In genomic region chr20:31675828-31676533, GRCh38 we compare ENCODE assay signal across 9 cellular contexts. TPM values are rescaled to one million over a fixed set of nuclear protein-coding genes. Genes with fewer than 3 reads are reported as not detected.
A peak's percentile ranks its signal among the peaks of the same experiment; 100 is the strongest.
DNase-seq lines count a peak whose midpoint lies in the region; ATAC-seq and TF ChIP-seq lines count a peak whose summit lies in the region.
"Had no signal": no experiment of that assay in that cellular context is flagged by ENCODE, and none has a peak within 500 bp of the region (broad histone marks: within the 10 kb centered on the region; RNA-seq: fewer than 3 reads in every experiment).

No MANE protein-coding gene starts in this region.

- H3K27ac ChIP-seq in HL-60 (replicated peaks): peak overlapping the region; percentile 73
- peak overlapping the region; percentile 77 for H3K27ac ChIP-seq in effector memory CD4-positive, alpha-beta T cell (ENCODE audit: insufficient read depth, low read length, poor library complexity, severe bottlenecking)
- H3K27ac ChIP-seq in ovary: peak overlapping the region; percentile 16 to 61

- H3K4me3 Mint-ChIP-seq in type B pancreatic cell: no peak overlapping the region

- no peaks in the 10 kb centered on the region for H3K36me3 ChIP-seq in effector memory CD4-positive, alpha-beta T cell (ENCODE audit: control insufficient read depth, insufficient read depth, low read length)
- no peaks in the 10 kb centered on the region for H3K36me3 ChIP-seq in ovary

- H3K27me3 ChIP-seq in HL-60 (ENCODE audit: insufficient read depth, poor library complexity, severe bottlenecking) (no peaks in the 10 kb centered on the region), ovary (no peaks in the 10 kb centered on the region)
- no peaks in the 10 kb centered on the region for H3K27me3 ChIP-seq in effector memory CD4-positive, alpha-beta T cell (replicated peaks; ENCODE audit: control insufficient read depth, insufficient read depth, low read length, poor library complexity, severe bottlenecking)
- H3K27me3 ChIP-seq: pancreas had no signal

- H3K27ac Mint-ChIP-seq in type B pancreatic cell: peak overlapping the region; percentile 77

- no peak for ATAC-seq in HG03025 (IDR thresholded peaks at IDR 0.05; ENCODE audit: low FRiP score, unreplicated experiment)

- TF ChIP-seq CTCF in GM10266 (IDR thresholded peaks at IDR 0.05; ENCODE audit: control insufficient read depth, insufficient read depth, low read depth, missing control alignments) (no peak), HL-60 (IDR thresholded peaks at IDR 0.05; ENCODE audit: insufficient read depth, low read length) (no peak), ovary (IDR thresholded peaks at IDR 0.05) (no peak), type B pancreatic cell (conservative IDR thresholded peaks at IDR 0.05) (no peak)

- 22 to 31% (median 28%) methylated on average over 10 of the region's 10 CpGs for WGBS in ovary, 3 donors

- H3K4me1 ChIP-seq in effector memory CD4-positive, alpha-beta T cell (ENCODE audit: control insufficient read depth, insufficient read depth, low read length, poor library complexity, severe bottlenecking): peaks cover 72% of the 10 kb centered on the region
- peaks cover 40% of the 10 kb centered on the region for H3K4me1 ChIP-seq in ovary (ENCODE audit: insufficient read depth)

- DNase-seq in GM10266 (ENCODE audit: extremely low spot score): peak; percentile 50
- peak; percentile 52 to 77 for DNase-seq in HL-60 (ENCODE audit: low read depth in 1 of 2, low spot score in 1 of 2)
- DNase-seq in activated CD4-positive, alpha-beta T cell treated with anti-CD3 and anti-CD28 coated beads for 48 hours: peak; percentile 73
- peak; percentile 24 to 48 (median 25) for DNase-seq in effector memory CD4-positive, alpha-beta T cell
- DNase-seq in ovary: peak in 4 of 5 donors; percentile 35 to 52 (median 46)
- no peak for DNase-seq in type B pancreatic cell (ENCODE audit: extremely low spot score, unreplicated experiment)
- DNase-seq in NCI-H69 (lab: John Stamatoyannopoulos, UW): no peak
- DNase-seq: pancreas had no signal

- no peaks in the 10 kb centered on the region for H3K27me3 Mint-ChIP-seq in type B pancreatic cell

- H3K4me1 Mint-ChIP-seq in type B pancreatic cell (ENCODE audit: unreplicated experiment): peaks cover 54% of the 10 kb centered on the region

- no peak for TF ChIP-seq EP300 in ovary (IDR thresholded peaks at IDR 0.05)

- intact Hi-C loops in ovary (cut with DNase I): no loop called here

- H3K9me3 ChIP-seq in effector memory CD4-positive, alpha-beta T cell (ENCODE audit: control insufficient read depth, low read length): no peaks in the 10 kb centered on the region
- H3K9me3 ChIP-seq in ovary: no peaks in the 10 kb centered on the region
- H3K9me3 ChIP-seq: pancreas had no signal

- TF ChIP-seq POLR2A in ovary (IDR thresholded peaks at IDR 0.05): peak; percentile 14

- H3K4me3 ChIP-seq in HL-60 (replicated peaks; ENCODE audit: insufficient read depth, low read length) (peak overlapping the region; percentile 39), ovary (no peak overlapping the region)
- H3K4me3 ChIP-seq in effector memory CD4-positive, alpha-beta T cell (ENCODE audit: insufficient read depth, low read depth, low read length, poor library complexity, severe bottlenecking): peak overlapping the region; percentile 59
- H3K4me3 ChIP-seq: pancreas had no signal

- no peaks in the 10 kb centered on the region for H3K9me3 Mint-ChIP-seq in type B pancreatic cell

- H3K36me3 Mint-ChIP-seq in type B pancreatic cell: peaks cover 35% of the 10 kb centered on the region

RNA-seq across cellular contexts. Expression of gene COX4I2, which starts 38.3 kb away (rescaled TPM):
- total RNA-seq in ovary (1 to 10 TPM in 6 of 7 donors, not detected in 1; 1.1 to 3.5 (median 2.1) TPM), type B pancreatic cell (ENCODE audit: low replicate concordance) (not detected in 2 replicates)
- polyA plus RNA-seq in ovary: 1 to 10 TPM; 3.5 to 6.6 TPM

RNA-seq across cellular contexts. Expression of gene BCL2L1, which starts 46.7 kb away (rescaled TPM):
- 10 to 100 TPM; 21.7 to 65.1 (median 40.4) TPM for total RNA-seq in ovary
- 10 to 100 TPM; 31.6 to 35.6 TPM for polyA plus RNA-seq in ovary
- 142 and 243 TPM in 2 replicates for total RNA-seq in type B pancreatic cell (ENCODE audit: low replicate concordance)

Comparison
In these comparisons a context has a peak if more than half of its experiments do, and no peak if none do; other contexts are left out.
1. DNase-seq: peak in GM10266 (single experiment), HL-60 (2 of 2), activated CD4-positive, alpha-beta T cell treated with anti-CD3 and anti-CD28 coated beads for 48 hours (single experiment), effector memory CD4-positive, alpha-beta T cell (3 of 3) and ovary (4 of 5); none in type B pancreatic cell (single experiment) and NCI-H69 (single experiment).
2. Peak in every context shown above with its lines, with median percentiles within 50 percentile points of each other: H3K27ac ChIP-seq.